ENCODE assay signal across 8 cellular contexts in the genomic region with DNA sequence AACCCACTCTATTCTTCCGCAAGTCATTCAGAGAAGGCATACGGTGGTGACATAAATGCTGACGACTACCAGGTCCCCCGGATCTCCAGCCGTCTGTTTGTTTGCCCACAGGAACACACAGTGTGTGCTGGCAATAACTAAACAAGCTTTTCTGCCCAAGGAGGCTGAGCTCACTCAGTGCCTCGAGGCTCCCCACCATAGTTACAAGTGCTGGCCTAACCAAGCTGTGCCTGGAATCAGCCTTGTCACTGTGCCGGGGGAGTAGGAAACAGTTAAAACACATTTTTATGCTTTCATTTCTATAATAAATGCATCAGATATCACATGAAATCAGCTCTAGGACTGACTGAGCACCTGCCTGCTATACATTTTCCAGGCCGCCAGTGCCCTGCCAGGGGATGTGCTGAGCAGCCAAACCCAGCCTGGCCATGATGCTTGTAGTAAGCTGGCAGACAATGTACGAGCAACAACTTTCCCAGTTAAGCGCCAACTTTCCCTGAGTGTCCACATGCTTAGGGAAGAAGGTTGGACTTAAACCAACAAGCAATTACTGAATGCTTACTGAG. TPM values are rescaled to one million over a fixed set of nuclear protein-coding genes. Genes with fewer than 3 reads are reported as not detected.
DNase-seq lines count a peak whose midpoint lies in the region; ATAC-seq and TF ChIP-seq lines count a peak whose summit lies in the region.
"Had no signal": no experiment of that assay in that cellular context is flagged by ENCODE, and none has a peak within 500 bp of the region (broad histone marks: within the 10 kb centered on the region; RNA-seq: fewer than 3 reads in every experiment).

No MANE protein-coding gene starts in this region.

- peaks cover 0 to 3% of the 10 kb centered on the region in 2 experiments; a peak in 1 of 5 replicates for H3K9me3 Mint-ChIP-seq in H9

- H3K79me2 ChIP-seq in H9 (ENCODE audit: insufficient read depth, low read length), result peaks cover 84% of the 10 kb centered on the region

- H3K27me3 Mint-ChIP-seq in H9 (ENCODE audit: low read depth) (no peaks in the 10 kb centered on the region), T-helper 17 cell (no peaks in the 10 kb centered on the region)

- no peak overlapping the region for H3K4me2 ChIP-seq in H9 (ENCODE audit: insufficient read depth, insufficient read length, low read length)

- H2AFZ ChIP-seq in H9 (ENCODE audit: low read length), result no peak overlapping the region

- H3K9ac ChIP-seq in H9 (ENCODE audit: extremely low read depth, insufficient read length, low read length), result no peak overlapping the region

- peak; percentile 63 for ATAC-seq in T-helper 17 cell
- no peak for ATAC-seq in HG03045 (IDR thresholded peaks at IDR 0.05; ENCODE audit: unreplicated experiment)
- no peak for ATAC-seq in GM19351 (IDR thresholded peaks at IDR 0.05; ENCODE audit: unreplicated experiment)

- no peak overlapping the region for H2BK5ac ChIP-seq in H9 (ENCODE audit: insufficient read length, low read length)

- WGBS in H9 (ENCODE audit: extremely low coverage, insufficient read length, low lambda C conversion rate), result no CpG with 5 or more reads among the region's 10 CpGs

- H3K4me3 ChIP-seq in fibroblast of the aortic adventitia (ENCODE audit: low read depth, low read length), result no peak overlapping the region

- peaks cover 0 to 17% (median 16%) of the 10 kb centered on the region in 3 experiments; a peak in 5 of 7 replicates for H3K36me3 Mint-ChIP-seq in H9 (ENCODE audit: insufficient read depth in 1 of 3, low read depth in 3 of 3)
- no peaks in the 10 kb centered on the region for H3K36me3 Mint-ChIP-seq in T-helper 17 cell (ENCODE audit: low read depth)

- H3K14ac ChIP-seq in H9 (ENCODE audit: insufficient read depth, low read length), result no peak overlapping the region

- no peak overlapping the region for H2BK15ac ChIP-seq in H9 (ENCODE audit: low read depth, low read length)

- H2BK12ac ChIP-seq in H9 (ENCODE audit: insufficient read length, low read depth, low read length), result no peak overlapping the region

- TF ChIP-seq CTCF in H9 (conservative IDR thresholded peaks at IDR 0.05) (no peak), fibroblast of the aortic adventitia (IDR thresholded peaks at IDR 0.05; ENCODE audit: insufficient read depth, low read length) (no peak)

- peaks cover 3% of the 10 kb centered on the region; the same call in 1 of the 2 replicates for H3K4me1 ChIP-seq in H9 (ENCODE audit: insufficient read depth, low read length)

- H3K18ac ChIP-seq in H9 (ENCODE audit: insufficient read length, low read depth, low read length), result no peak overlapping the region

- no peak overlapping the region for H3K56ac ChIP-seq in H9 (ENCODE audit: insufficient read length, low read depth, low read length)

- H4K5ac ChIP-seq in H9 (ENCODE audit: insufficient read length, low read depth, low read length), result no peak overlapping the region

- DNase-seq in H9 (no peak), T-helper 17 cell (no peak), fibroblast of the aortic adventitia (ENCODE audit: low read depth) (peak; percentile 74)
- peak; percentile 63 for DNase-seq in stimulated activated CD4-positive, alpha-beta T cell treated with anti-CD3 and anti-CD28 coated beads, Interleukin-1b, Interleukin-23, amount 100 ng/mL, for 48 hours
- no peak for DNase-seq in NK-92 treated with Interleukin-12 subunit alpha and Interleukin-12 subunit beta, amount 100 ng/mL, for 24 hours (lab: John Stamatoyannopoulos, UW)
- DNase-seq: NCI-H1694 treated with DMSO at 0.1 percent for 48 hours had no signal

- H2AK5ac ChIP-seq in H9 (ENCODE audit: insufficient read length, low read length), result no peak overlapping the region

- peak overlapping the region in 2 of 3 experiments; percentile 2 to 76; a peak in 2 of 7 replicates for H3K27ac Mint-ChIP-seq in H9
- H3K27ac Mint-ChIP-seq in T-helper 17 cell, result peak overlapping the region; percentile 4

- H3K23ac ChIP-seq in H9 (ENCODE audit: insufficient read length, low read depth, low read length), result no peak overlapping the region

- no peak overlapping the region for H3T11ph ChIP-seq in H9 (ENCODE audit: low read length)

- no peak overlapping the region for H2BK120ac ChIP-seq in H9 (ENCODE audit: low read depth, low read length, poor library complexity, severe bottlenecking)

- H2BK20ac ChIP-seq in H9 (ENCODE audit: low read depth, low read length, poor library complexity, severe bottlenecking), result no peak overlapping the region

- no peak overlapping the region for H3K4ac ChIP-seq in H9 (ENCODE audit: low read depth, low read length)

- H4K20me1 ChIP-seq in H9 (ENCODE audit: control insufficient read depth, insufficient read depth, insufficient read length), result peaks cover 4% of the 10 kb centered on the region

- H3K9me3 ChIP-seq in H9 (ENCODE audit: control insufficient read depth, low read depth, low read length), result no peaks in the 10 kb centered on the region
- H3K9me3 ChIP-seq in T-helper 17 cell (ENCODE audit: control insufficient read depth, low read length, poor library complexity, severe bottlenecking), result no peaks in the 10 kb centered on the region

- peaks cover 16% of the 10 kb centered on the region for H3K79me1 ChIP-seq in H9 (ENCODE audit: insufficient read depth, low read depth, low read length, poor library complexity, severe bottlenecking)

- H3K23me2 ChIP-seq in H9 (ENCODE audit: insufficient read length, low read depth, low read length, poor library complexity, severe bottlenecking), result no peaks in the 10 kb centered on the region

- H3K27ac ChIP-seq in H9 (ENCODE audit: insufficient read length, low read depth, low read length), result no peak overlapping the region

- H4K91ac ChIP-seq in H9 (ENCODE audit: insufficient read length, low read depth, low read length), result no peak overlapping the region

- H3K4me3 Mint-ChIP-seq in H9, result no peak overlapping the region
- H3K4me3 Mint-ChIP-seq in T-helper 17 cell, result peak overlapping the region; percentile 75

- H3K27me3 ChIP-seq in H9 (ENCODE audit: insufficient read depth, low read length), result no peaks in the 10 kb centered on the region

- H3K4me1 Mint-ChIP-seq in H9, result peaks cover 22 to 39% of the 10 kb centered on the region in 2 experiments
- peaks cover 61% of the 10 kb centered on the region for H3K4me1 Mint-ChIP-seq in T-helper 17 cell

- no peak overlapping the region for H4K8ac ChIP-seq in H9 (replicated peaks; ENCODE audit: insufficient read length, low read depth, low read length)

RNA-seq across cellular contexts. Expression of a gene that starts 28.1 kb away (rescaled TPM):
- 144 TPM in 2 replicates for total RNA-seq in H9 (2021)
- total RNA-seq in T-helper 17 cell, result 100 to 1,000 TPM; 120 to 123 TPM
- total RNA-seq in fibroblast of the aortic adventitia (ENCODE audit: low replicate concordance), result 15.5 and 25.3 TPM in 2 replicates

Comparison
In these comparisons a context has a peak if more than half of its experiments do, and no peak if none do; other contexts are left out.
1. DNase-seq: peak in fibroblast of the aortic adventitia (single experiment) and stimulated activated CD4-positive, alpha-beta T cell treated with anti-CD3 and anti-CD28 coated beads, Interleukin-1b, Interleukin-23, amount 100 ng/mL, for 48 hours (single experiment); none in H9 (single experiment), T-helper 17 cell (0 of 3) and NK-92 treated with Interleukin-12 subunit alpha and Interleukin-12 subunit beta, amount 100 ng/mL, for 24 hours (single experiment).